17 cellular contexts compared by ENCODE assay signal in the genomic region with DNA sequence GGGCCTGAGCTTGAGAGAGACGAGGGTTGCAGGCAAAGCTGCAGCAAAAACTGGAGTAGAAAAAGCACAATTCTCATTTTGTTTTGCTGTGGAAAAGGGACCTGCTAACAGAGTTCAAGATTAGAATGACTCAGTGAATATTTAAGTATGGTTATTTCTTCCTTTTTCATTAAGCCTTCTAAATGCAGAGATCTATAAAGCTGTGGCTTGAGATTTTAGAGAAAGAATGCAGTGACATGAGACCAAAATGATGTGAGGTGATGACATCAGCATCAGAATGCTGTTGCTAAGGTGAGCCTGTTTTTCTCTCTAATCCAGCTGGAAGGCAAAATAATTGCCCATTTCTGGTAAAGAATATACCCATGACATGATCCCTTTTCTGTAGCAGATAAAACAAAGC. TPM values are rescaled to one million over a fixed set of nuclear protein-coding genes. Genes with fewer than 3 reads are reported as not detected.
A peak's percentile ranks its signal among the peaks of the same experiment; 100 is the strongest.
DNase-seq lines count a peak whose midpoint lies in the region; ATAC-seq and TF ChIP-seq lines count a peak whose summit lies in the region.
"Had no signal": no experiment of that assay in that cellular context is flagged by ENCODE, and none has a peak within 500 bp of the region (broad histone marks: within the 10 kb centered on the region; RNA-seq: fewer than 3 reads in every experiment).

No MANE protein-coding gene starts in this region.

- 82 to 96% methylated on average over 1 of the region's 1 CpG for WGBS in upper lobe of left lung, 2 donors

- DNase-seq in EH (ENCODE audit: low read depth) (peak; percentile 58), M059J (ENCODE audit: low read depth) (peak; percentile 70), KBM-7 (no peak), NCI-H1436 (lab: John Stamatoyannopoulos, UW) (no peak), upper lobe of left lung (no peak)
- DNase-seq: activated CD8-positive, alpha-beta memory T cell treated with anti-CD3 and anti-CD28 coated beads for 24 hours; activated effector memory CD4-positive, alpha-beta T cell treated with Interleukin-2 at 50 U/mL for 16 hours; body of pancreas; DMS79; heart left ventricle; NCI-H2029 treated with DMSO at 0.1 percent for 48 hours; NCI-H524; stimulated activated CD4-positive, alpha-beta T cell treated with anti-CD3 and anti-CD28 coated beads, Interleukin-12 subunit alpha, Interleukin-12 subunit beta, amount 100 ng/mL, for 4 hours; stimulated activated naive CD4-positive, alpha-beta T cell treated with Interleukin-2 at 50 U/mL for 16 hours had no signal

- TF ChIP-seq EP300 in upper lobe of left lung (IDR thresholded peaks at IDR 0.05), result no peak

- ATAC-seq in upper lobe of left lung (ENCODE audit: low FRiP score in 2 of 2), result no peak
- ATAC-seq: body of pancreas, esophagus mucosa had no signal

- H3K4me3 ChIP-seq in rectal smooth muscle tissue (ENCODE audit: low read length) (no peak overlapping the region), upper lobe of left lung (no peak overlapping the region)
- H3K4me3 ChIP-seq: body of pancreas, heart left ventricle had no signal

- H3K9ac ChIP-seq in rectal smooth muscle tissue (ENCODE audit: low read length), result no peak overlapping the region

- H3K4me1 ChIP-seq in rectal smooth muscle tissue (ENCODE audit: control insufficient read depth, insufficient read depth, low read length) (no peaks in the 10 kb centered on the region), upper lobe of left lung (peaks cover 0 to 5% (median 2%) of the 10 kb centered on the region in 4 donors)
- H3K4me1 ChIP-seq: body of pancreas had no signal

- H3K27me3 ChIP-seq in rectal smooth muscle tissue (ENCODE audit: control insufficient read depth, insufficient read depth, low read length) (no peaks in the 10 kb centered on the region), upper lobe of left lung (no peaks in the 10 kb centered on the region)
- H3K27me3 ChIP-seq: body of pancreas had no signal

- in situ Hi-C loops in KBM-7 (cut with MboI; ENCODE audit: low pct_unique_long_range_greater_than_20kb, low sequenced_read_pairs), result loop anchor here (25.0 kb wide), 1 partner anchor 101 kb away; no protein-coding TSS in a partner anchor

- TF ChIP-seq CTCF in upper lobe of left lung (IDR thresholded peaks at IDR 0.05), result no peak

- H3K36me3 ChIP-seq in rectal smooth muscle tissue (ENCODE audit: control insufficient read depth, insufficient read depth, low read length) (no peaks in the 10 kb centered on the region), upper lobe of left lung (no peaks in the 10 kb centered on the region)
- H3K36me3 ChIP-seq: heart left ventricle had no signal

- H3K9me3 ChIP-seq in upper lobe of left lung, result no peaks in the 10 kb centered on the region
- H3K9me3 ChIP-seq: body of pancreas had no signal

- TF ChIP-seq POLR2A in upper lobe of left lung (IDR thresholded peaks at IDR 0.05), result no peak

- H3K27ac ChIP-seq in cingulate gyrus (ENCODE audit: low read depth, low read length) (peak overlapping the region; percentile 78), rectal smooth muscle tissue (ENCODE audit: low read depth, low read length) (peak overlapping the region; percentile 36), upper lobe of left lung (no peak overlapping the region)
- H3K27ac ChIP-seq: body of pancreas, heart left ventricle had no signal

RNA-seq across cellular contexts. Expression of gene MBNL2, which starts 10.8 kb away (rescaled TPM):
- 57.2 and 72.8 TPM in 2 replicates for total RNA-seq in M059J (2014; rRNA removed; shearing (Covaris generic))
- 10 to 100 TPM; 40.9 to 78.4 (median 51.3) TPM for total RNA-seq in upper lobe of left lung

Comparison
In these comparisons a context has a peak if more than half of its experiments do, and no peak if none do; other contexts are left out.
1. DNase-seq: peak in EH (single experiment) and M059J (single experiment); none in KBM-7 (single experiment), NCI-H1436 (single experiment) and upper lobe of left lung (0 of 2).
2. H3K27ac ChIP-seq: peak in cingulate gyrus (single experiment) and rectal smooth muscle tissue (single experiment); none in upper lobe of left lung (0 of 4).